In genomic region chr19:36214388-36215275, GRCh38 we compare ENCODE assay signal across 8 cellular contexts. TPM values are rescaled to one million over a fixed set of nuclear protein-coding genes. Genes with fewer than 3 reads are reported as not detected.
DNase-seq lines count a peak whose midpoint lies in the region; ATAC-seq, FAIRE-seq and TF ChIP-seq lines count a peak whose summit lies in the region.

TSS of gene ZNF146 (plus strand) at chr19:36215106. CDS start at chr19:36236441, 21,335 bp downstream.
TSS of gene ZNF565 (minus strand) at chr19:36214665. CDS start at chr19:36201985, 12,680 bp downstream.

- intact Hi-C loops in activated T-helper 2 cell treated with anti-CD3 and anti-CD28 coated beads, Interferon-gamma antibody, Interleukin-2, Interleukin-4, amounts not matched to agents 10 μg/mL and 5 μg/mL and 100 μg/mL, durations not matched to agents 14 hours and 24 hours and 36 hours (cut with micrococcal nuclease), result loop anchor here (1.0 to 10.0 kb wide), 12 partner anchors 73 to 1250 kb away; partner anchors contain the start of genes IGFLR1, LIN37, PSENEN and TBCB
- intact Hi-C loops in natural killer cell (cut with micrococcal nuclease), result loop anchor here (1.0 to 10.0 kb wide), 11 partner anchors 74 to 1565 kb away; partner anchors contain the start of genes CAPNS1, TBCB, THAP8 and WDR62

- H3K4me3 ChIP-seq in fibroblast of the aortic adventitia (ENCODE audit: low read depth, low read length), result peak within 1 kb of the TSS; percentile 100

- no peaks in the 10 kb centered on the region for H3K27me3 Mint-ChIP-seq in activated T-helper 2 cell treated with anti-CD3 and anti-CD28 coated beads, Interferon-gamma antibody, Interleukin-2, Interleukin-4, amounts not matched to agents 10 μg/mL and 5 μg/mL and 100 μg/mL, durations not matched to agents 14 hours and 24 hours and 36 hours (ENCODE audit: low read depth)
- no peaks in the 10 kb centered on the region for H3K27me3 Mint-ChIP-seq in natural killer cell (ENCODE audit: low read depth in 2 of 2)

- no peak within 1 kb of the TSS for H3K4me3 Mint-ChIP-seq in activated T-helper 2 cell treated with anti-CD3 and anti-CD28 coated beads, Interferon-gamma antibody, Interleukin-2, Interleukin-4, amounts not matched to agents 10 μg/mL and 5 μg/mL and 100 μg/mL, durations not matched to agents 14 hours and 24 hours and 36 hours (ENCODE audit: low read depth)
- H3K4me3 Mint-ChIP-seq in natural killer cell, result no peak within 1 kb of the TSS

- peaks cover 12% of the 10 kb centered on the region for H3K9me3 Mint-ChIP-seq in activated T-helper 2 cell treated with anti-CD3 and anti-CD28 coated beads, Interferon-gamma antibody, Interleukin-2, Interleukin-4, amounts not matched to agents 10 μg/mL and 5 μg/mL and 100 μg/mL, durations not matched to agents 14 hours and 24 hours and 36 hours
- no peaks in the 10 kb centered on the region for H3K9me3 Mint-ChIP-seq in natural killer cell

- peak; percentile 81 to 95 (median 86) for ATAC-seq in natural killer cell

- DNase-seq in ELR (ENCODE audit: low read depth), result peak; percentile 99
- peak; percentile 98 for DNase-seq in H54 (ENCODE audit: insufficient read length, low spot score)
- peak; percentile 97 for DNase-seq in LoVo (ENCODE audit: low spot score)
- peak; percentile 96 for DNase-seq in RPMI8226
- peak; percentile 95 for DNase-seq in activated T-helper 2 cell treated with anti-CD3 and anti-CD28 coated beads, Interferon-gamma antibody, Interleukin-2, Interleukin-4, amounts not matched to agents 10 μg/mL and 5 μg/mL and 100 μg/mL, durations not matched to agents 14 hours and 24 hours and 36 hours (ENCODE audit: low spot score)
- peak; percentile 98 for DNase-seq in fibroblast of the aortic adventitia (ENCODE audit: low read depth)
- peak; percentile 90 for DNase-seq in natural killer cell
- DNase-seq in stimulated activated naive CD4-positive, alpha-beta T cell (lab: John Stamatoyannopoulos, UW), result peak; percentile 90 to 99 (median 98)

- FAIRE-seq in H54 (lab: Jason Lieb, UNC), result peak; percentile 87

- TF ChIP-seq POLR2A in H54 (IDR thresholded peaks at IDR 0.05; ENCODE audit: low read depth, low read length), result peak; percentile 87

- peaks cover 3% of the 10 kb centered on the region for H3K4me1 Mint-ChIP-seq in activated T-helper 2 cell treated with anti-CD3 and anti-CD28 coated beads, Interferon-gamma antibody, Interleukin-2, Interleukin-4, amounts not matched to agents 10 μg/mL and 5 μg/mL and 100 μg/mL, durations not matched to agents 14 hours and 24 hours and 36 hours (ENCODE audit: low read depth)
- H3K4me1 Mint-ChIP-seq in natural killer cell, result peaks cover 12 to 14% of the 10 kb centered on the region in 2 donors

- H3K27ac Mint-ChIP-seq in activated T-helper 2 cell treated with anti-CD3 and anti-CD28 coated beads, Interferon-gamma antibody, Interleukin-2, Interleukin-4, amounts not matched to agents 10 μg/mL and 5 μg/mL and 100 μg/mL, durations not matched to agents 14 hours and 24 hours and 36 hours, result no peak within 1 kb of the TSS
- H3K27ac Mint-ChIP-seq in natural killer cell, result no peak within 1 kb of the TSS

- no peak for TF ChIP-seq CTCF in fibroblast of the aortic adventitia (IDR thresholded peaks at IDR 0.05; ENCODE audit: insufficient read depth, low read length)
- no peak for TF ChIP-seq CTCF in natural killer cell (IDR thresholded peaks at IDR 0.05)

- peaks cover 32% of the 10 kb centered on the region for H3K36me3 Mint-ChIP-seq in activated T-helper 2 cell treated with anti-CD3 and anti-CD28 coated beads, Interferon-gamma antibody, Interleukin-2, Interleukin-4, amounts not matched to agents 10 μg/mL and 5 μg/mL and 100 μg/mL, durations not matched to agents 14 hours and 24 hours and 36 hours (ENCODE audit: low read depth)
- H3K36me3 Mint-ChIP-seq in natural killer cell, result peaks cover 6% of the 10 kb centered on the region

RNA-seq across cellular contexts. Expression of gene ZNF146, which starts in this region (rescaled TPM):
- 82.3 and 86.4 TPM in 2 replicates for total RNA-seq in activated T-helper 2 cell treated with anti-CD3 and anti-CD28 coated beads, Interferon-gamma antibody, Interleukin-2, Interleukin-4, amounts not matched to agents 10 μg/mL and 5 μg/mL and 100 μg/mL, durations not matched to agents 14 hours and 24 hours and 36 hours
- 107 and 130 TPM in 2 replicates for total RNA-seq in fibroblast of the aortic adventitia (ENCODE audit: low replicate concordance)
- 10 to 100 TPM; 20.3 to 37.3 (median 21.5) TPM for total RNA-seq in natural killer cell

RNA-seq across cellular contexts. Expression of gene ZNF565, which starts in this region (rescaled TPM):
- 1.5 and 2.4 TPM in 2 replicates for total RNA-seq in activated T-helper 2 cell treated with anti-CD3 and anti-CD28 coated beads, Interferon-gamma antibody, Interleukin-2, Interleukin-4, amounts not matched to agents 10 μg/mL and 5 μg/mL and 100 μg/mL, durations not matched to agents 14 hours and 24 hours and 36 hours
- total RNA-seq in fibroblast of the aortic adventitia (ENCODE audit: low replicate concordance), result 7.0 and 7.6 TPM in 2 replicates
- total RNA-seq in natural killer cell, result 10 to 100 TPM in 2 of 3 donors, 1 to 10 TPM in 1; 7.7 to 19.1 (median 10.5) TPM

Comparison
In these comparisons a context has a peak if more than half of its experiments do, and no peak if none do; other contexts are left out.
1. Peak in every context shown above with its lines: DNase-seq, ATAC-seq and H3K4me3 ChIP-seq.